11 cellular contexts compared by ENCODE assay signal in the genomic region with DNA sequence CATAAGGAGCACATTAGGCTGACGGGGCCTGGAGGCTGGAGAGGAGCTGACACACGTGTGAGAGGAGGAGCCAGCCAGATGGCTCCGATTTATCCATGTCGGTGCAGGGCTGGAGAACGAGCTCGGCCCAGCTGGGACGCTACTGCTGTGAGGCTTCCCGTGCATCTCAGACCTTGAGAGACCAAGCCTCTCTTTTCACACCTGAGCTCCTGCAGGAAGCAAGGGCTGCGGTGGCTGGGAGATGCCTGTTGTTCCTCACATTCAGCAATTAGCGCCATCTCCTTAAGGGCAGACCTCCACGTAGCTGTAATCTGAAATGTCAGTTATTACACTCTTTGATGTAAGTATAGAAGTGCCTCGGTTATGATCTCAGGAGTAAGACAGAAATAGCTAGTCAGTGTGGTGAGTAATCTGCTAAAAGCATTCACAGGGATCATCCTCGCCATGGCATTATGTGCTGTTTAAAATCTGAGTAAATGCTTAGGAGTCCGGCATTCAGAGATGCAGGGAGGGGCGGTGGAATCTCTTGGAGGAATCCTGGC.
DNase-seq lines count a peak whose midpoint lies in the region; ATAC-seq and TF ChIP-seq lines count a peak whose summit lies in the region.
"Had no signal": no experiment of that assay in that cellular context is flagged by ENCODE, and none has a peak within 500 bp of the region (broad histone marks: within the 10 kb centered on the region; RNA-seq: fewer than 3 reads in every experiment).

No MANE protein-coding gene starts in this region.

- H3K79me2 ChIP-seq in PC-9 (ENCODE audit: low read depth) = peaks cover 16% of the 10 kb centered on the region

- intact Hi-C loops in psoas muscle (cut with DNase I) = no loop called here
- intact Hi-C loops in PC-9 (cut with micrococcal nuclease; ENCODE audit: unreplicated experiment) = no loop called here
- intact Hi-C loops in ovary (cut with DNase I) = no loop called here
- intact Hi-C loops in transverse colon (cut with DNase I; ENCODE audit: low total_unique reads) = no loop called here

- H3F3A ChIP-seq in PC-9 (ENCODE audit: insufficient read depth, low read depth) = no peaks in the 10 kb centered on the region; the same call in 1 of the 2 replicates

- H4K20me1 ChIP-seq in PC-9 (ENCODE audit: insufficient read depth) = peaks cover 49% of the 10 kb centered on the region

- 21 to 32% (median 21%) methylated on average over 15 of the region's 15 CpGs for WGBS in psoas muscle, 3 donors
- 43 to 47% (median 45%) methylated on average over 15 of the region's 15 CpGs for WGBS in ovary, 3 donors
- 55 to 76% methylated on average over 8 to 15 of the region's 15 CpGs for WGBS in transverse colon (ENCODE audit: low coverage in 1 of 2), 2 donors

- in situ Hi-C loops in transverse colon (cut with MboI; ENCODE audit: low pct_ligation_motif_present in 1 of 4, low pct_unique_long_range_greater_than_20kb in 1 of 4, low sequenced_read_pairs in 3 of 4) = no loop called here

- H3K9me3 ChIP-seq in psoas muscle (no peaks in the 10 kb centered on the region), PC-9 (ENCODE audit: insufficient read depth, low read depth) (no peaks in the 10 kb centered on the region), ovary (no peaks in the 10 kb centered on the region), transverse colon (no peaks in the 10 kb centered on the region)
- H3K9me3 ChIP-seq: upper lobe of left lung had no signal

- TF ChIP-seq EP300 in ovary (IDR thresholded peaks at IDR 0.05) = no peak
- TF ChIP-seq EP300 in transverse colon (IDR thresholded peaks at IDR 0.05; ENCODE audit: low read depth) = no peak

- no peak for TF ChIP-seq CTCF in fibroblast of pulmonary artery (IDR thresholded peaks at IDR 0.05; ENCODE audit: low read length, missing control alignments)
- TF ChIP-seq CTCF in psoas muscle (IDR thresholded peaks at IDR 0.05) = no peak
- no peak for TF ChIP-seq CTCF in PC-9 (conservative IDR thresholded peaks at IDR 0.05)
- no peak for TF ChIP-seq CTCF in ovary (IDR thresholded peaks at IDR 0.05)
- TF ChIP-seq CTCF in transverse colon (IDR thresholded peaks at IDR 0.05) = no peak

- H3K4me1 ChIP-seq in psoas muscle = peaks cover 24% of the 10 kb centered on the region
- H3K4me1 ChIP-seq in PC-9 (replicated peaks; ENCODE audit: insufficient read depth) = no peaks in the 10 kb centered on the region
- peaks cover 4% of the 10 kb centered on the region for H3K4me1 ChIP-seq in ovary (ENCODE audit: insufficient read depth)
- peaks cover 0 to 16% (median 4%) of the 10 kb centered on the region in 4 donors for H3K4me1 ChIP-seq in transverse colon

- DNase-seq in ELF-1 (ENCODE audit: low read depth, low spot score) = peak; percentile 36
- DNase-seq in NCI-H510A treated with DMSO at 0.1 percent for 48 hours (lab: John Stamatoyannopoulos, UW) = peak; percentile 45
- DNase-seq in fibroblast of pulmonary artery (ENCODE audit: low read depth) = peak; percentile 26
- DNase-seq in psoas muscle = peak; percentile 49 to 72
- no peak for DNase-seq in HuH-7 (ENCODE audit: low spot score)
- no peak for DNase-seq in PC-9
- no peak for DNase-seq in ovary
- no peak for DNase-seq in transverse colon
- DNase-seq: activated naive CD4-positive, alpha-beta T cell treated with Interleukin-2 at 50 U/mL for 16 hours; DMS53; upper lobe of left lung had no signal

- H3K4me3 ChIP-seq in fibroblast of pulmonary artery (replicated peaks; ENCODE audit: low read depth, low read length) (no peak overlapping the region), psoas muscle (peak overlapping the region; percentile 53), PC-9 (no peak overlapping the region), ovary (no peak overlapping the region), transverse colon (no peak overlapping the region)
- H3K4me3 ChIP-seq: upper lobe of left lung had no signal

- H3K27me3 ChIP-seq in psoas muscle (ENCODE audit: insufficient read depth in 3 of 3, low read length in 2 of 3) (no peaks in the 10 kb centered on the region), PC-9 (ENCODE audit: insufficient read depth, low read depth) (no peaks in the 10 kb centered on the region), ovary (no peaks in the 10 kb centered on the region), transverse colon (no peaks in the 10 kb centered on the region)
- H3K27me3 ChIP-seq: upper lobe of left lung had no signal

- BruUV-seq in PC-9 (replicated peaks; lab: Mats Ljungman, UMichigan) = no TSS peak

- POLR2A ChIA-PET in PC-9 (lab: Charles Lee; ENCODE audit: unreplicated experiment) = interaction anchor here (0.6 to 0.7 kb wide), 2 partner anchors 21 to 1447 kb away, joined by 5 to 10 read pairs; no protein-coding TSS in a partner anchor

- H3K27ac ChIP-seq in psoas muscle (peak overlapping the region; percentile 88), PC-9 (no peak overlapping the region), ovary (no peak overlapping the region), transverse colon (peak overlapping the region in 2 of 4 donors; percentile 50)
- H3K27ac ChIP-seq: upper lobe of left lung had no signal

- H2AFZ ChIP-seq in PC-9 = no peak overlapping the region

- CTCF ChIA-PET in PC-9 (lab: Charles Lee) = no interaction called here

- ATAC-seq in psoas muscle = peak; percentile 94 to 97 (median 96)

- no peaks in the 10 kb centered on the region for H3K9me2 ChIP-seq in PC-9 (ENCODE audit: insufficient read depth)

- no peaks in the 10 kb centered on the region for H3K36me3 ChIP-seq in psoas muscle (ENCODE audit: insufficient read depth in 1 of 2, low read depth in 1 of 2)
- H3K36me3 ChIP-seq in PC-9 (ENCODE audit: low read depth) = no peaks in the 10 kb centered on the region
- H3K36me3 ChIP-seq in ovary = no peaks in the 10 kb centered on the region
- no peaks in the 10 kb centered on the region for H3K36me3 ChIP-seq in transverse colon
- H3K36me3 ChIP-seq: upper lobe of left lung had no signal

- H3K4me2 ChIP-seq in PC-9 = no peak overlapping the region

- no peak for TF ChIP-seq POLR2A in ovary (IDR thresholded peaks at IDR 0.05)
- no peak for TF ChIP-seq POLR2A in transverse colon (IDR thresholded peaks at IDR 0.05)

Comparison
In these comparisons a context has a peak if more than half of its experiments do, and no peak if none do; other contexts are left out.
1. DNase-seq: peak in ELF-1 (single experiment), NCI-H510A treated with DMSO at 0.1 percent for 48 hours (single experiment), fibroblast of pulmonary artery (single experiment) and psoas muscle (2 of 2); none in HuH-7 (single experiment), PC-9 (0 of 2), ovary (0 of 5) and transverse colon (single experiment).